ENCODE assay signal across 24 cellular contexts in the genomic region with DNA sequence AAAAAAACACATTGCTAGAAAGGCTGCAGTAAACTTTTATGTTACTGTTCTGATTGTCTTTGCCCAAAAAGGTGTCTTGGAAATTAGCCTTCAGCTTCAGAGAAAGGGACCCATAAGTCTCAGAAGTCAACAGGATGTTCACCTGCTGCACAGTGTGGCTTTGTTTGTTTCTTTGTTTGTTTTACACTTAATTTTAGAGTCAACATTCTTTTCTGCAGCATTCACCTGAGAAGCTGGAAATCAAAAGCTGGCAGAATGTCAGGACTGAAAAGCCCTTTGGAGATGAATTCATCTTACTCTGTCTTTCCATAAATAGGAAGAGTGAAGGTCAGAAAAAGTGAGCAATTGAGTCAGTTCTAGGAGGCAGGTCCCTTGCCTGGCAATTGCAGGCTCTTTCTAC.
DNase-seq lines count a peak whose midpoint lies in the region; ATAC-seq and TF ChIP-seq lines count a peak whose summit lies in the region.
"Had no signal": no experiment of that assay in that cellular context is flagged by ENCODE, and none has a peak within 500 bp of the region (broad histone marks: within the 10 kb centered on the region; RNA-seq: fewer than 3 reads in every experiment).

No MANE protein-coding gene starts in this region.

- H3K4me1 Mint-ChIP-seq in nephron = peaks cover 59% of the 10 kb centered on the region
- H3K4me1 Mint-ChIP-seq in stimulated activated effector memory CD8-positive, alpha-beta T cell treated with anti-CD3 and anti-CD28 coated beads, Interleukin-12 subunit alpha, Interleukin-12 subunit beta, amount 100 ng/mL, for 72 hours = no peaks in the 10 kb centered on the region
- H3K4me1 Mint-ChIP-seq: CD8-positive, alpha-beta memory T cell; memory B cell; naive B cell had no signal

- H3K9me3 Mint-ChIP-seq in nephron = no peaks in the 10 kb centered on the region
- no peaks in the 10 kb centered on the region for H3K9me3 Mint-ChIP-seq in stimulated activated effector memory CD8-positive, alpha-beta T cell treated with anti-CD3 and anti-CD28 coated beads, Interleukin-12 subunit alpha, Interleukin-12 subunit beta, amount 100 ng/mL, for 72 hours
- H3K9me3 Mint-ChIP-seq: dendritic cell treated with granulocyte-macrophage colony-stimulating factor and Interleukin-4, amounts not matched to agents 40 ng/mL and 50 ng/mL, for 4 days; memory B cell had no signal

- TF ChIP-seq CTCF in nephron (IDR thresholded peaks at IDR 0.05; ENCODE audit: unreplicated experiment in 3 of 3) = no peak

- peaks cover 39% of the 10 kb centered on the region for H3K27me3 Mint-ChIP-seq in nephron (ENCODE audit: low read depth)
- H3K27me3 Mint-ChIP-seq: dendritic cell treated with granulocyte-macrophage colony-stimulating factor and Interleukin-4, amounts not matched to agents 40 ng/mL and 50 ng/mL, for 4 days; naive B cell had no signal

- peak overlapping the region; percentile 2 to 48 (median 2) for H3K27ac Mint-ChIP-seq in nephron
- H3K27ac Mint-ChIP-seq in stimulated activated effector memory CD8-positive, alpha-beta T cell treated with anti-CD3 and anti-CD28 coated beads, Interleukin-12 subunit alpha, Interleukin-12 subunit beta, amount 100 ng/mL, for 72 hours = no peak overlapping the region
- H3K27ac Mint-ChIP-seq: activated T-cell treated with anti-CD3 and anti-CD28 coated beads, Interleukin-2, amount 50 U/mL, for 72 hours; CD8-positive, alpha-beta memory T cell; dendritic cell treated with granulocyte-macrophage colony-stimulating factor and Interleukin-4, amounts not matched to agents 40 ng/mL and 50 ng/mL, for 4 days; memory B cell; naive B cell; stimulated activated naive CD8-positive, alpha-beta T cell treated with anti-CD3 and anti-CD28 coated beads, Interleukin-15, Interleukin-2, amounts not matched to agents 100 ng/mL and 50 ng/mL, for 24 hours had no signal

- H3K36me3 Mint-ChIP-seq in nephron (ENCODE audit: low read depth) = peaks cover 5% of the 10 kb centered on the region
- H3K36me3 Mint-ChIP-seq in stimulated activated effector memory CD8-positive, alpha-beta T cell treated with anti-CD3 and anti-CD28 coated beads, Interleukin-12 subunit alpha, Interleukin-12 subunit beta, amount 100 ng/mL, for 72 hours = no peaks in the 10 kb centered on the region
- H3K36me3 Mint-ChIP-seq: CD8-positive, alpha-beta memory T cell; memory B cell; naive B cell had no signal

- no peak overlapping the region for H3K4me3 Mint-ChIP-seq in nephron
- H3K4me3 Mint-ChIP-seq in stimulated activated effector memory CD8-positive, alpha-beta T cell treated with anti-CD3 and anti-CD28 coated beads, Interleukin-12 subunit alpha, Interleukin-12 subunit beta, amount 100 ng/mL, for 72 hours = no peak overlapping the region
- H3K4me3 Mint-ChIP-seq: activated T-cell treated with anti-CD3 and anti-CD28 coated beads, Interleukin-2, amount 50 U/mL, for 72 hours; CD8-positive, alpha-beta memory T cell; dendritic cell treated with granulocyte-macrophage colony-stimulating factor and Interleukin-4, amounts not matched to agents 40 ng/mL and 50 ng/mL, for 4 days; memory B cell; naive B cell; stimulated activated naive CD8-positive, alpha-beta T cell treated with anti-CD3 and anti-CD28 coated beads, Interleukin-15, Interleukin-2, amounts not matched to agents 100 ng/mL and 50 ng/mL, for 24 hours had no signal

- peak; percentile 15 for DNase-seq in NCI-H1092 treated with DMSO at 0.1 percent for 48 hours (lab: John Stamatoyannopoulos, UW)
- DNase-seq in NCI-H1092 (lab: John Stamatoyannopoulos, UW) = no peak
- peak; percentile 56 for DNase-seq in NCI-H1105 (lab: John Stamatoyannopoulos, UW)
- DNase-seq in NCI-H69 (lab: John Stamatoyannopoulos, UW) = peak; percentile 84
- no peak for DNase-seq in DMS114 treated with DMSO at 0.1 percent for 48 hours (lab: John Stamatoyannopoulos, UW; ENCODE audit: unreplicated experiment)
- DNase-seq in mucosa of gallbladder (ENCODE audit: low spot score) = no peak
- no peak for DNase-seq in stimulated activated effector memory CD8-positive, alpha-beta T cell treated with anti-CD3 and anti-CD28 coated beads, Interleukin-12 subunit alpha, Interleukin-12 subunit beta, amount 100 ng/mL, for 72 hours (ENCODE audit: low spot score in 2 of 2)
- DNase-seq: activated CD4-positive, alpha-beta T cell treated with anti-CD3 and anti-CD28 coated beads for 1 hour; activated naive CD4-positive, alpha-beta T cell treated with anti-CD3 and anti-CD28 coated beads, Interleukin-2, amount 50 U/mL, for 16 hours; activated T-cell treated with anti-CD3 and anti-CD28 coated beads, Interleukin-2, amount 50 U/mL, for 72 hours; CD8-positive, alpha-beta memory T cell; EL; Kasumi-1; kidney glomerular epithelial cell; naive B cell; NCI-H187 treated with DMSO at 0.1 percent for 48 hours; SHP77 treated with DMSO at 0.1 percent for 48 hours; stimulated activated CD4-positive, alpha-beta T cell treated with anti-CD3 and anti-CD28 coated beads, Interleukin-4, amount 100 ng/mL, for 24 hours; SW 1271; tibial artery had no signal

- no peak for ATAC-seq in stimulated activated effector memory CD8-positive, alpha-beta T cell treated with anti-CD3 and anti-CD28 coated beads, Interleukin-12 subunit alpha, Interleukin-12 subunit beta, amount 100 ng/mL, for 72 hours
- ATAC-seq: activated T-cell treated with anti-CD3 and anti-CD28 coated beads, Interleukin-2, amount 50 U/mL, for 72 hours had no signal

Comparison
In these comparisons a context has a peak if more than half of its experiments do, and no peak if none do; other contexts are left out.
1. DNase-seq: peak in NCI-H1092 treated with DMSO at 0.1 percent for 48 hours (single experiment), NCI-H1105 (single experiment) and NCI-H69 (single experiment); none in NCI-H1092 (single experiment), DMS114 treated with DMSO at 0.1 percent for 48 hours (single experiment), mucosa of gallbladder (single experiment) and stimulated activated effector memory CD8-positive, alpha-beta T cell treated with anti-CD3 and anti-CD28 coated beads, Interleukin-12 subunit alpha, Interleukin-12 subunit beta, amount 100 ng/mL, for 72 hours (0 of 2).